In the genomic region with DNA sequence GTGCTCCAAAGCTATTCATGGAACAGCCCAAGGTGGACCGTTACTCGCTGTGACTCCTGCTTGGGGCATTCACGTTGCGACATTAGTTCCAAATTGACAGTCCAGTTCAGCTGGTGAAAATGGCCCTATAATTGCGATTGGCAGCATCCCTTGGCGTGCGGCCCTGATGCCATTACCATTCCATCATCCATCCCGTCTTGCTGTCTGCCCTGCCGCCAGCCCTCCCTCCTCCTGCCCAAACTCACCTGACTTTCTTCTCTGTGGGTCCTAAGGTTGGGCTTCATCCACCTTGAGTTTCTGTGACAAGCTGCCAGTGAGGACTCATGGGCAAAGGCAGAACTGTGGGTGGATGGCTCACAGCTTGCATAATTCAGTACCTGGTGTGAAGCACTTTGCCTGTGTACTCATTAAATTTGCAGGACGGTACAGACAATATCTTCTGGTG, we compare ENCODE assay signal across 1 cellular context.
TF ChIP-seq lines count a peak whose summit lies in the region.

No MANE protein-coding gene starts in this region.

TF ChIP-seq in GM12878, 131 proteins besides CTCF, POLR2A, EP300 and RAD21:
- TF ChIP-seq REST (IDR thresholded peaks at IDR 0.05; ENCODE audit: low read depth, low read length), result no peak
- TF ChIP-seq POLR2AphosphoS2 (IDR thresholded peaks at IDR 0.05; ENCODE audit: low read depth, low read length), result no peak
- TF ChIP-seq CHD4 (IDR thresholded peaks at IDR 0.05), result no peak
- no peak for TF ChIP-seq BMI1 (IDR thresholded peaks at IDR 0.05; ENCODE audit: borderline replicate concordance)
- TF ChIP-seq, protein P1, sequence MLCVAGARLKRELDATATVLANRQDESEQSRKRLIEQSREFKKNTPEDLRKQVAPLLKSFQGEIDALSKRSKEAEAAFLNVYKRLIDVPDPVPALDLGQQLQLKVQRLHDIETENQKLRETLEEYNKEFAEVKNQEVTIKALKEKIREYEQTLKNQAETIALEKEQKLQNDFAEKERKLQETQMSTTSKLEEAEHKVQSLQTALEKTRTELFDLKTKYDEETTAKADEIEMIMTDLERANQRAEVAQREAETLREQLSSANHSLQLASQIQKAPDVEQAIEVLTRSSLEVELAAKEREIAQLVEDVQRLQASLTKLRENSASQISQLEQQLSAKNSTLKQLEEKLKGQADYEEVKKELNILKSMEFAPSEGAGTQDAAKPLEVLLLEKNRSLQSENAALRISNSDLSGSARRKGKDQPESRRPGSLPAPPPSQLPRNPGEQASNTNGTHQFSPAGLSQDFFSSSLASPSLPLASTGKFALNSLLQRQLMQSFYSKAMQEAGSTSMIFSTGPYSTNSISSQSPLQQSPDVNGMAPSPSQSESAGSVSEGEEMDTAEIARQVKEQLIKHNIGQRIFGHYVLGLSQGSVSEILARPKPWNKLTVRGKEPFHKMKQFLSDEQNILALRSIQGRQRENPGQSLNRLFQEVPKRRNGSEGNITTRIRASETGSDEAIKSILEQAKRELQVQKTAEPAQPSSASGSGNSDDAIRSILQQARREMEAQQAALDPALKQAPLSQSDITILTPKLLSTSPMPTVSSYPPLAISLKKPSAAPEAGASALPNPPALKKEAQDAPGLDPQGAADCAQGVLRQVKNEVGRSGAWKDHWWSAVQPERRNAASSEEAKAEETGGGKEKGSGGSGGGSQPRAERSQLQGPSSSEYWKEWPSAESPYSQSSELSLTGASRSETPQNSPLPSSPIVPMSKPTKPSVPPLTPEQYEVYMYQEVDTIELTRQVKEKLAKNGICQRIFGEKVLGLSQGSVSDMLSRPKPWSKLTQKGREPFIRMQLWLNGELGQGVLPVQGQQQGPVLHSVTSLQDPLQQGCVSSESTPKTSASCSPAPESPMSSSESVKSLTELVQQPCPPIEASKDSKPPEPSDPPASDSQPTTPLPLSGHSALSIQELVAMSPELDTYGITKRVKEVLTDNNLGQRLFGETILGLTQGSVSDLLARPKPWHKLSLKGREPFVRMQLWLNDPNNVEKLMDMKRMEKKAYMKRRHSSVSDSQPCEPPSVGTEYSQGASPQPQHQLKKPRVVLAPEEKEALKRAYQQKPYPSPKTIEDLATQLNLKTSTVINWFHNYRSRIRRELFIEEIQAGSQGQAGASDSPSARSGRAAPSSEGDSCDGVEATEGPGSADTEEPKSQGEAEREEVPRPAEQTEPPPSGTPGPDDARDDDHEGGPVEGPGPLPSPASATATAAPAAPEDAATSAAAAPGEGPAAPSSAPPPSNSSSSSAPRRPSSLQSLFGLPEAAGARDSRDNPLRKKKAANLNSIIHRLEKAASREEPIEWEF (IDR thresholded peaks at IDR 0.05; ENCODE audit: insufficient replicate concordance, low read depth, low read length), result no peak
- TF ChIP-seq TAF1 (IDR thresholded peaks at IDR 0.05; ENCODE audit: borderline replicate concordance, low read depth, low read length), result no peak
- no peak for TF ChIP-seq EZH2 (IDR thresholded peaks at IDR 0.05; ENCODE audit: borderline replicate concordance, control insufficient read depth, low read depth, low read length)
- no peak for TF ChIP-seq ZNF622 (IDR thresholded peaks at IDR 0.05)
- TF ChIP-seq MTA3 (IDR thresholded peaks at IDR 0.05; ENCODE audit: borderline replicate concordance, low read length), result no peak
- no peak for TF ChIP-seq BACH1 (IDR thresholded peaks at IDR 0.05; ENCODE audit: borderline replicate concordance)
- no peak for TF ChIP-seq NBN (IDR thresholded peaks at IDR 0.05)
- TF ChIP-seq TCF7 (IDR thresholded peaks at IDR 0.05; ENCODE audit: borderline replicate concordance), result no peak
- TF ChIP-seq FOXM1 (IDR thresholded peaks at IDR 0.05; ENCODE audit: low read depth, low read length), result no peak
- TF ChIP-seq RELA (IDR thresholded peaks at IDR 0.05; ENCODE audit: borderline replicate concordance, partially characterized antibody), result no peak
- no peak for TF ChIP-seq NRF1 (conservative IDR thresholded peaks at IDR 0.05; ENCODE audit: low read depth, low read length)
- TF ChIP-seq ZZZ3 (IDR thresholded peaks at IDR 0.05; ENCODE audit: control insufficient read depth, insufficient read length, low read depth), result no peak
- TF ChIP-seq PML (IDR thresholded peaks at IDR 0.05; ENCODE audit: low read length), result no peak
